1 cellular context compared by ENCODE assay signal in genomic region chr20:58818585-58819285, GRCh38.
TF ChIP-seq lines count a peak whose summit lies in the region.

No MANE protein-coding gene starts in this region.

TF ChIP-seq in HepG2, 621 proteins besides CTCF, POLR2A, EP300 and RAD21 (continued from another document):
- TF ChIP-seq ZNF180 (CRISPR knock-in tag; IDR thresholded peaks at IDR 0.05; ENCODE audit: borderline replicate concordance, low read depth) (no peak), MBD4 (IDR thresholded peaks at IDR 0.05; ENCODE audit: borderline replicate concordance, low read length) (no peak), MEIS1 (CRISPR knock-in tag; IDR thresholded peaks at IDR 0.05; ENCODE audit: borderline replicate concordance) (no peak), PPARG (CRISPR knock-in tag; conservative IDR thresholded peaks at IDR 0.05) (no peak), CCAR2 (optimal IDR thresholded peaks at IDR 0.05; ENCODE audit: low read depth, low read length) (no peak), ZNF20 (CRISPR knock-in tag; IDR thresholded peaks at IDR 0.05) (no peak), JUND (CRISPR knock-in tag; IDR thresholded peaks at IDR 0.05) (no peak), ZNF550 (CRISPR knock-in tag; IDR thresholded peaks at IDR 0.05; ENCODE audit: borderline replicate concordance) (no peak), RFXAP (CRISPR knock-in tag; IDR thresholded peaks at IDR 0.05; ENCODE audit: borderline replicate concordance) (no peak)
